ENCODE assay signal across 27 cellular contexts in the genomic region with DNA sequence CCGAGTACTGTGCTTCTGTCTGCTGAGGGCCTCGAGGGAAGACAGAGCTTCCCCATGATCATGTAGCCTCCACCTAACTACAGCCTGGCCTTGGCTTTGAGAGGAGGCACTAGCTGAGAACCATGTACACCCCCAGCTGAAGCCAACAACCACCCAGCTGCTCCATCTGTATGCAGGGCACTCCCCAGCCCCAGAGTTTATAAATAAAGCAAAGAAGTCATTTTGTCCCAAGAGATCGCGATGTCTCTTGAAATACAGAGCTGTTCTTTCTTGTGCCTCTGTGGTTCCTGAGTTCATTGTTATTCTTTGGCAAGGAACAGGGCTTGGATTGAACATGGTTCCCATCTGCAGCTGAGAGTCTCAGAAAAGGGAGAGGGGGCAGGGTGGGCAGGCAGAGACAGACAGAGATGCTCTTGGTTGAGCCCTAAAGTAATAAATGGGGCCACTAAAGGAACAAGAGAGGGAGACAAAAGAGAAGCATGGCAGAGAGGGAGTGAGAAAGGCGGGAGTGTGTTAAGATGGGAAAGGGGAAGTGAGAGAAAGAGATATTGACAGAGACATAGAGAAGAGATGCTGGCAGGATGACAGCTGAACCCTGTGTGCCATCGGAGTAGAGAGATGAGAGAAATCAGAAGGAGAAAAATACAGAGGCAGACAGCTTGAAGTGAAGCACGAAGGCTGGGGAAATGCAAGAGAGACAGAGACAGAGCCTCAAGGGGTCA.
DNase-seq lines count a peak whose midpoint lies in the region; ATAC-seq and TF ChIP-seq lines count a peak whose summit lies in the region.
"Had no signal": no experiment of that assay in that cellular context is flagged by ENCODE, and none has a peak within 500 bp of the region (broad histone marks: within the 10 kb centered on the region; RNA-seq: fewer than 3 reads in every experiment).

No MANE protein-coding gene starts in this region.

- H2AFZ ChIP-seq in OCI-LY7 (ENCODE audit: low read length), result peak overlapping the region; percentile 62; the same call in 1 of the 2 replicates

- peak overlapping the region; percentile 34 for H3K27ac ChIP-seq in OCI-LY7 (ENCODE audit: low read depth, low read length, poor library complexity, severe bottlenecking)
- peak overlapping the region; percentile 30 for H3K27ac ChIP-seq in layer of hippocampus (ENCODE audit: low read depth, low read length)
- H3K27ac ChIP-seq: brain microvascular endothelial cell, KMS-11, prostate gland, SK-N-MC had no signal

- H3K36me3 ChIP-seq in OCI-LY7 (ENCODE audit: insufficient read depth, low read length), result no peaks in the 10 kb centered on the region
- H3K36me3 ChIP-seq: brain microvascular endothelial cell, HAP-1, prostate gland had no signal

- peaks cover 2% of the 10 kb centered on the region for H3K27me3 ChIP-seq in layer of hippocampus (ENCODE audit: control insufficient read depth, insufficient read depth, low read length)
- H3K27me3 ChIP-seq: brain microvascular endothelial cell had no signal

- CTCF ChIA-PET in OCI-LY7 (lab: Charles Lee; ENCODE audit: unreplicated experiment), result no interaction called here

- BruUV-seq in OCI-LY7 (replicated peaks; lab: Mats Ljungman, UMichigan), result no TSS peak

- H3K4me3 ChIP-seq in OCI-LY7 (ENCODE audit: low read depth, low read length, poor library complexity, severe bottlenecking), result no peak overlapping the region
- H3K4me3 ChIP-seq: HAP-1, prostate gland, SK-N-MC, smooth muscle cell had no signal

- H3K4me1 Mint-ChIP-seq in stimulated activated effector memory CD8-positive, alpha-beta T cell treated with anti-CD3 and anti-CD28 coated beads, Interleukin-12 subunit alpha, Interleukin-12 subunit beta, amount 100 ng/mL, for 72 hours, result no peaks in the 10 kb centered on the region
- H3K4me1 Mint-ChIP-seq: activated naive CD8-positive, alpha-beta T cell treated with anti-CD3 and anti-CD28 coated beads for 36 hours had no signal

- H3K9me3 ChIP-seq in OCI-LY7 (ENCODE audit: low read length), result no peaks in the 10 kb centered on the region
- H3K9me3 ChIP-seq: HAP-1, prostate gland had no signal

- H4K20me1 ChIP-seq in OCI-LY7 (ENCODE audit: insufficient read depth, low read length), result no peaks in the 10 kb centered on the region

- ATAC-seq in left ventricle myocardium superior (no peak), HG03378 (IDR thresholded peaks at IDR 0.05; ENCODE audit: unreplicated experiment) (no peak), GM21619 (IDR thresholded peaks at IDR 0.05; ENCODE audit: unreplicated experiment) (no peak)
- no peak for ATAC-seq in stimulated activated effector memory CD8-positive, alpha-beta T cell treated with anti-CD3 and anti-CD28 coated beads, Interleukin-12 subunit alpha, Interleukin-12 subunit beta, amount 100 ng/mL, for 72 hours
- ATAC-seq: activated CD4-positive, CD25-positive, alpha-beta regulatory T cell treated with anti-CD3 and anti-CD28 coated beads, Interleukin-2, amount 50 U/mL, for 24 hours; natural killer cell treated with Interleukin-12 subunit alpha and Interleukin-12 subunit beta and Interleukin-15 and Interleukin-18, amount 100 ng/mL, for 72 hours had no signal

- no peaks in the 10 kb centered on the region for H3K9me2 ChIP-seq in OCI-LY7 (ENCODE audit: insufficient read depth, low read length)

- H3K79me2 ChIP-seq in OCI-LY7 (ENCODE audit: insufficient read depth, low read depth, low read length), result no peaks in the 10 kb centered on the region

- TF ChIP-seq CTCF in OCI-LY7 (conservative IDR thresholded peaks at IDR 0.05; ENCODE audit: low read length), result no peak

- peaks cover 74% of the 10 kb centered on the region for H3K4me1 ChIP-seq in OCI-LY7 (ENCODE audit: insufficient read depth, low read length, poor library complexity, severe bottlenecking)
- H3K4me1 ChIP-seq: HAP-1, prostate gland had no signal

- no peak overlapping the region for H3K27ac Mint-ChIP-seq in stimulated activated effector memory CD8-positive, alpha-beta T cell treated with anti-CD3 and anti-CD28 coated beads, Interleukin-12 subunit alpha, Interleukin-12 subunit beta, amount 100 ng/mL, for 72 hours
- H3K27ac Mint-ChIP-seq: activated naive CD8-positive, alpha-beta T cell treated with anti-CD3 and anti-CD28 coated beads for 36 hours; activated T-helper 1 cell treated with anti-CD3 and anti-CD28 coated beads, Interleukin-12 subunit alpha, Interleukin-12 subunit beta, Interleukin-2, Interleukin-4 antibody, amounts not matched to agents 30 ng/mL and 10 ng/mL and 1 ng/mL, durations not matched to agents 14 hours and 24 hours and 36 hours; natural killer cell treated with Interleukin-12 subunit alpha and Interleukin-12 subunit beta and Interleukin-15 and Interleukin-18, amount 100 ng/mL, for 72 hours had no signal

- peak; percentile 33 for DNase-seq in cardiac septum (ENCODE audit: low spot score)
- no peak for DNase-seq in left ventricle myocardium superior
- DNase-seq in OCI-LY7 (ENCODE audit: low spot score), result peak; percentile 62
- no peak for DNase-seq in stimulated activated effector memory CD8-positive, alpha-beta T cell treated with anti-CD3 and anti-CD28 coated beads, Interleukin-12 subunit alpha, Interleukin-12 subunit beta, amount 100 ng/mL, for 72 hours (ENCODE audit: low spot score in 2 of 2)
- no peak for DNase-seq in activated gamma-delta T cell treated with Interleukin-2 at 50 U/mL for 16 hours
- DNase-seq: 8988T; activated CD8-positive, alpha-beta memory T cell treated with anti-CD3 and anti-CD28 coated beads for 24 hours; activated naive CD8-positive, alpha-beta T cell treated with anti-CD3 and anti-CD28 coated beads for 36 hours; brain microvascular endothelial cell; dermis blood vessel endothelial cell; GF-D8; mesenchymal stem cell; NCI-H1105; OCI-M1; stimulated activated CD8-positive, alpha-beta memory T cell treated with anti-CD3 and anti-CD28 coated beads, Interleukin-4, amount 100 ng/mL, for 48 hours; T-helper 9 cell had no signal

- no peak overlapping the region for H3K4me3 Mint-ChIP-seq in stimulated activated effector memory CD8-positive, alpha-beta T cell treated with anti-CD3 and anti-CD28 coated beads, Interleukin-12 subunit alpha, Interleukin-12 subunit beta, amount 100 ng/mL, for 72 hours
- H3K4me3 Mint-ChIP-seq: activated naive CD8-positive, alpha-beta T cell treated with anti-CD3 and anti-CD28 coated beads for 36 hours; activated T-helper 1 cell treated with anti-CD3 and anti-CD28 coated beads, Interleukin-12 subunit alpha, Interleukin-12 subunit beta, Interleukin-2, Interleukin-4 antibody, amounts not matched to agents 30 ng/mL and 10 ng/mL and 1 ng/mL, durations not matched to agents 14 hours and 24 hours and 36 hours; natural killer cell treated with Interleukin-12 subunit alpha and Interleukin-12 subunit beta and Interleukin-15 and Interleukin-18, amount 100 ng/mL, for 72 hours had no signal

- H3K36me3 Mint-ChIP-seq in stimulated activated effector memory CD8-positive, alpha-beta T cell treated with anti-CD3 and anti-CD28 coated beads, Interleukin-12 subunit alpha, Interleukin-12 subunit beta, amount 100 ng/mL, for 72 hours, result no peaks in the 10 kb centered on the region
- H3K36me3 Mint-ChIP-seq: activated naive CD8-positive, alpha-beta T cell treated with anti-CD3 and anti-CD28 coated beads for 36 hours; natural killer cell treated with Interleukin-12 subunit alpha and Interleukin-12 subunit beta and Interleukin-15 and Interleukin-18, amount 100 ng/mL, for 72 hours had no signal

- POLR2A ChIA-PET in OCI-LY7 (lab: Charles Lee), result interaction anchor here (0.6 to 1.1 kb wide), 2 partner anchors 17 to 79 kb away, joined by 3 read pairs; no protein-coding TSS in a partner anchor

- intact Hi-C loops in cardiac septum (cut with DNase I), result no loop called here
- intact Hi-C loops in left ventricle myocardium superior (cut with micrococcal nuclease), result no loop called here
- intact Hi-C loops in OCI-LY7 (cut with micrococcal nuclease; ENCODE audit: unreplicated experiment), result no loop called here

- H3K9me3 Mint-ChIP-seq in stimulated activated effector memory CD8-positive, alpha-beta T cell treated with anti-CD3 and anti-CD28 coated beads, Interleukin-12 subunit alpha, Interleukin-12 subunit beta, amount 100 ng/mL, for 72 hours, result no peaks in the 10 kb centered on the region
- H3K9me3 Mint-ChIP-seq: activated naive CD8-positive, alpha-beta T cell treated with anti-CD3 and anti-CD28 coated beads for 36 hours; activated T-helper 1 cell treated with anti-CD3 and anti-CD28 coated beads, Interleukin-12 subunit alpha, Interleukin-12 subunit beta, Interleukin-2, Interleukin-4 antibody, amounts not matched to agents 30 ng/mL and 10 ng/mL and 1 ng/mL, durations not matched to agents 14 hours and 24 hours and 36 hours; natural killer cell treated with Interleukin-12 subunit alpha and Interleukin-12 subunit beta and Interleukin-15 and Interleukin-18, amount 100 ng/mL, for 72 hours had no signal

- peak overlapping the region; percentile 52 for H3K4me2 ChIP-seq in OCI-LY7 (ENCODE audit: low read length)
- H3K4me2 ChIP-seq: KMS-11, smooth muscle cell had no signal

Comparison
In these comparisons a context has a peak if more than half of its experiments do, and no peak if none do; other contexts are left out.
1. DNase-seq: peak in cardiac septum (single experiment) and OCI-LY7 (single experiment); none in left ventricle myocardium superior (single experiment), stimulated activated effector memory CD8-positive, alpha-beta T cell treated with anti-CD3 and anti-CD28 coated beads, Interleukin-12 subunit alpha, Interleukin-12 subunit beta, amount 100 ng/mL, for 72 hours (0 of 2) and activated gamma-delta T cell treated with Interleukin-2 at 50 U/mL for 16 hours (single experiment).